ENCODE assay signal across 1 cellular context in the genomic region with DNA sequence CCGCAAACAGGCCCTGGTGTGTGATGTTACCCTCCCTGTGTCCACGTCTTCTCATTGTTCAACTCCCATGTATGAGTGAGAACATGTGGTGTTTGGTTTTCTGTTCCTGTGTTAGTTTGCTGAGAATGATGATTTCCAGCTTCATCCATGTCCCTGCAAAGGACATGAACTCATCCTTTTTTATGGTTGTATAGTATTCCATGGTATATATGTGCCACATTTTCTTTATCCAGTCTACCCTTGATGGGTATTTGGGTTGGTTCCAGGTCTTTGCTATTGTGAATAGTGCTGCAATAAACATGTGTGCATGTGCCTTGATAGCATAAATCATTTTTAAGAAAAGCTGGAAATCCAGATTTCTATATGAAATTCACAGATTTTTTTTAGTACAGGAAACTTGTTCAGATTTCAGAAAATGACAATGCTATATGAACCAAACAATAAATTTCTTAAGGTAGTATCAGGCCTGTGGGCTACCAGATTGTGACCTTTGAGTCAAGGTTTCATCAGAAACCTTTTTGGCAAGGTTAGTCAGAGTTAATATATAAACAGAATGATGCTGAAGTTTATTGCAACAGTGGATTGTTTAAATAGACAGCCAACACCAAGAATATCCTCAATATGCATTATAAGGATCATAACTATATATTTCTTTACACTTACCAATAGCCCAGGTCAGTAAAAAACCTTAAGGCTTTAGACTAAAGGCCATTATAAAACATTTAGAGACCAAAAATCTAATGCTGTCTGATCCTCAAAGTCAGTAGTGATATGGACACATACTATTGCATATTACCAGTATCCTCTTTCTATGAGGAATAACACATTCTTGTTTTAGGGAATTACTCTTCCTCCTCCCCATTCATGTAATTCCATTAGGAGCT.
TF ChIP-seq lines count a peak whose summit lies in the region.

No MANE protein-coding gene starts in this region.

TF ChIP-seq in HepG2, 621 proteins besides CTCF, POLR2A, EP300 and RAD21 (continued from another document and continues in another):
- TF ChIP-seq, protein P1, sequence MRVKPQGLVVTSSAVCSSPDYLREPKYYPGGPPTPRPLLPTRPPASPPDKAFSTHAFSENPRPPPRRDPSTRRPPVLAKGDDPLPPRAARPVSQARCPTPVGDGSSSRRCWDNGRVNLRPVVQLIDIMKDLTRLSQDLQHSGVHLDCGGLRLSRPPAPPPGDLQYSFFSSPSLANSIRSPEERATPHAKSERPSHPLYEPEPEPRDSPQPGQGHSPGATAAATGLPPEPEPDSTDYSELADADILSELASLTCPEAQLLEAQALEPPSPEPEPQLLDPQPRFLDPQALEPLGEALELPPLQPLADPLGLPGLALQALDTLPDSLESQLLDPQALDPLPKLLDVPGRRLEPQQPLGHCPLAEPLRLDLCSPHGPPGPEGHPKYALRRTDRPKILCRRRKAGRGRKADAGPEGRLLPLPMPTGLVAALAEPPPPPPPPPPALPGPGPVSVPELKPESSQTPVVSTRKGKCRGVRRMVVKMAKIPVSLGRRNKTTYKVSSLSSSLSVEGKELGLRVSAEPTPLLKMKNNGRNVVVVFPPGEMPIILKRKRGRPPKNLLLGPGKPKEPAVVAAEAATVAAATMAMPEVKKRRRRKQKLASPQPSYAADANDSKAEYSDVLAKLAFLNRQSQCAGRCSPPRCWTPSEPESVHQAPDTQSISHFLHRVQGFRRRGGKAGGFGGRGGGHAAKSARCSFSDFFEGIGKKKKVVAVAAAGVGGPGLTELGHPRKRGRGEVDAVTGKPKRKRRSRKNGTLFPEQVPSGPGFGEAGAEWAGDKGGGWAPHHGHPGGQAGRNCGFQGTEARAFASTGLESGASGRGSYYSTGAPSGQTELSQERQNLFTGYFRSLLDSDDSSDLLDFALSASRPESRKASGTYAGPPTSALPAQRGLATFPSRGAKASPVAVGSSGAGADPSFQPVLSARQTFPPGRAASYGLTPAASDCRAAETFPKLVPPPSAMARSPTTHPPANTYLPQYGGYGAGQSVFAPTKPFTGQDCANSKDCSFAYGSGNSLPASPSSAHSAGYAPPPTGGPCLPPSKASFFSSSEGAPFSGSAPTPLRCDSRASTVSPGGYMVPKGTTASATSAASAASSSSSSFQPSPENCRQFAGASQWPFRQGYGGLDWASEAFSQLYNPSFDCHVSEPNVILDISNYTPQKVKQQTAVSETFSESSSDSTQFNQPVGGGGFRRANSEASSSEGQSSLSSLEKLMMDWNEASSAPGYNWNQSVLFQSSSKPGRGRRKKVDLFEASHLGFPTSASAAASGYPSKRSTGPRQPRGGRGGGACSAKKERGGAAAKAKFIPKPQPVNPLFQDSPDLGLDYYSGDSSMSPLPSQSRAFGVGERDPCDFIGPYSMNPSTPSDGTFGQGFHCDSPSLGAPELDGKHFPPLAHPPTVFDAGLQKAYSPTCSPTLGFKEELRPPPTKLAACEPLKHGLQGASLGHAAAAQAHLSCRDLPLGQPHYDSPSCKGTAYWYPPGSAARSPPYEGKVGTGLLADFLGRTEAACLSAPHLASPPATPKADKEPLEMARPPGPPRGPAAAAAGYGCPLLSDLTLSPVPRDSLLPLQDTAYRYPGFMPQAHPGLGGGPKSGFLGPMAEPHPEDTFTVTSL (CRISPR knock-in tag; IDR thresholded peaks at IDR 0.05; ENCODE audit: borderline replicate concordance), result peak; percentile 67; the same call in 1 of the 2 replicates
- TF ChIP-seq ZKSCAN8 (CRISPR knock-in tag; IDR thresholded peaks at IDR 0.05; ENCODE audit: borderline replicate concordance), result no peak
- TF ChIP-seq ZFP37 (CRISPR knock-in tag; IDR thresholded peaks at IDR 0.05; ENCODE audit: borderline replicate concordance), result no peak
- no peak for TF ChIP-seq ZSCAN30 (CRISPR knock-in tag; IDR thresholded peaks at IDR 0.05)
- TF ChIP-seq BORCS8-MEF2B (CRISPR knock-in tag; IDR thresholded peaks at IDR 0.05), result no peak
- TF ChIP-seq LCORL (IDR thresholded peaks at IDR 0.05), result no peak
- 0 out of 2 replicates have a peak, but pooled peaks have one; percentile 27 for TF ChIP-seq LCORL (CRISPR knock-in tag; IDR thresholded peaks at IDR 0.05)
- TF ChIP-seq, protein P2, sequence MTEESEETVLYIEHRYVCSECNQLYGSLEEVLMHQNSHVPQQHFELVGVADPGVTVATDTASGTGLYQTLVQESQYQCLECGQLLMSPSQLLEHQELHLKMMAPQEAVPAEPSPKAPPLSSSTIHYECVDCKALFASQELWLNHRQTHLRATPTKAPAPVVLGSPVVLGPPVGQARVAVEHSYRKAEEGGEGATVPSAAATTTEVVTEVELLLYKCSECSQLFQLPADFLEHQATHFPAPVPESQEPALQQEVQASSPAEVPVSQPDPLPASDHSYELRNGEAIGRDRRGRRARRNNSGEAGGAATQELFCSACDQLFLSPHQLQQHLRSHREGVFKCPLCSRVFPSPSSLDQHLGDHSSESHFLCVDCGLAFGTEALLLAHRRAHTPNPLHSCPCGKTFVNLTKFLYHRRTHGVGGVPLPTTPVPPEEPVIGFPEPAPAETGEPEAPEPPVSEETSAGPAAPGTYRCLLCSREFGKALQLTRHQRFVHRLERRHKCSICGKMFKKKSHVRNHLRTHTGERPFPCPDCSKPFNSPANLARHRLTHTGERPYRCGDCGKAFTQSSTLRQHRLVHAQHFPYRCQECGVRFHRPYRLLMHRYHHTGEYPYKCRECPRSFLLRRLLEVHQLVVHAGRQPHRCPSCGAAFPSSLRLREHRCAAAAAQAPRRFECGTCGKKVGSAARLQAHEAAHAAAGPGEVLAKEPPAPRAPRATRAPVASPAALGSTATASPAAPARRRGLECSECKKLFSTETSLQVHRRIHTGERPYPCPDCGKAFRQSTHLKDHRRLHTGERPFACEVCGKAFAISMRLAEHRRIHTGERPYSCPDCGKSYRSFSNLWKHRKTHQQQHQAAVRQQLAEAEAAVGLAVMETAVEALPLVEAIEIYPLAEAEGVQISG (CRISPR knock-in tag; IDR thresholded peaks at IDR 0.05), result no peak
- no peak for TF ChIP-seq MATR3 (CRISPR knock-in tag; IDR thresholded peaks at IDR 0.05)
- TF ChIP-seq, protein P3, sequence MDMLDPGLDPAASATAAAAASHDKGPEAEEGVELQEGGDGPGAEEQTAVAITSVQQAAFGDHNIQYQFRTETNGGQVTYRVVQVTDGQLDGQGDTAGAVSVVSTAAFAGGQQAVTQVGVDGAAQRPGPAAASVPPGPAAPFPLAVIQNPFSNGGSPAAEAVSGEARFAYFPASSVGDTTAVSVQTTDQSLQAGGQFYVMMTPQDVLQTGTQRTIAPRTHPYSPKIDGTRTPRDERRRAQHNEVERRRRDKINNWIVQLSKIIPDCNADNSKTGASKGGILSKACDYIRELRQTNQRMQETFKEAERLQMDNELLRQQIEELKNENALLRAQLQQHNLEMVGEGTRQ (IDR thresholded peaks at IDR 0.05; ENCODE audit: low read depth, low read length), result no peak
- TF ChIP-seq, protein P3 (CRISPR knock-in tag; IDR thresholded peaks at IDR 0.05; ENCODE audit: borderline replicate concordance), result no peak
- no peak for TF ChIP-seq ZFP82 (CRISPR knock-in tag; IDR thresholded peaks at IDR 0.05; ENCODE audit: borderline replicate concordance)
- no peak for TF ChIP-seq MIER2 (CRISPR knock-in tag; IDR thresholded peaks at IDR 0.05)
- TF ChIP-seq, protein P4, sequence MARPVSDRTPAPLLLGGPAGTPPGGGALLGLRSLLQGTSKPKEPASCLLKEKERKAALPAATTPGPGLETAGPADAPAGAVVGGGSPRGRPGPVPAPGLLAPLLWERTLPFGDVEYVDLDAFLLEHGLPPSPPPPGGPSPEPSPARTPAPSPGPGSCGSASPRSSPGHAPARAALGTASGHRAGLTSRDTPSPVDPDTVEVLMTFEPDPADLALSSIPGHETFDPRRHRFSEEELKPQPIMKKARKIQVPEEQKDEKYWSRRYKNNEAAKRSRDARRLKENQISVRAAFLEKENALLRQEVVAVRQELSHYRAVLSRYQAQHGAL (CRISPR knock-in tag; IDR thresholded peaks at IDR 0.05; ENCODE audit: not compliant biosample characterization), result no peak
- TF ChIP-seq, protein P5, sequence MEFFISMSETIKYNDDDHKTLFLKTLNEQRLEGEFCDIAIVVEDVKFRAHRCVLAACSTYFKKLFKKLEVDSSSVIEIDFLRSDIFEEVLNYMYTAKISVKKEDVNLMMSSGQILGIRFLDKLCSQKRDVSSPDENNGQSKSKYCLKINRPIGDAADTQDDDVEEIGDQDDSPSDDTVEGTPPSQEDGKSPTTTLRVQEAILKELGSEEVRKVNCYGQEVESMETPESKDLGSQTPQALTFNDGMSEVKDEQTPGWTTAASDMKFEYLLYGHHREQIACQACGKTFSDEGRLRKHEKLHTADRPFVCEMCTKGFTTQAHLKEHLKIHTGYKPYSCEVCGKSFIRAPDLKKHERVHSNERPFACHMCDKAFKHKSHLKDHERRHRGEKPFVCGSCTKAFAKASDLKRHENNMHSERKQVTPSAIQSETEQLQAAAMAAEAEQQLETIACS (CRISPR knock-in tag; IDR thresholded peaks at IDR 0.05), result no peak
- TF ChIP-seq, protein P6, sequence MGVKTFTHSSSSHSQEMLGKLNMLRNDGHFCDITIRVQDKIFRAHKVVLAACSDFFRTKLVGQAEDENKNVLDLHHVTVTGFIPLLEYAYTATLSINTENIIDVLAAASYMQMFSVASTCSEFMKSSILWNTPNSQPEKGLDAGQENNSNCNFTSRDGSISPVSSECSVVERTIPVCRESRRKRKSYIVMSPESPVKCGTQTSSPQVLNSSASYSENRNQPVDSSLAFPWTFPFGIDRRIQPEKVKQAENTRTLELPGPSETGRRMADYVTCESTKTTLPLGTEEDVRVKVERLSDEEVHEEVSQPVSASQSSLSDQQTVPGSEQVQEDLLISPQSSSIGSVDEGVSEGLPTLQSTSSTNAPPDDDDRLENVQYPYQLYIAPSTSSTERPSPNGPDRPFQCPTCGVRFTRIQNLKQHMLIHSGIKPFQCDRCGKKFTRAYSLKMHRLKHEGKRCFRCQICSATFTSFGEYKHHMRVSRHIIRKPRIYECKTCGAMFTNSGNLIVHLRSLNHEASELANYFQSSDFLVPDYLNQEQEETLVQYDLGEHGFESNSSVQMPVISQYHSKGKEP (CRISPR knock-in tag; IDR thresholded peaks at IDR 0.05), result no peak
- peak; percentile 78 for TF ChIP-seq CEBPG (CRISPR knock-in tag; IDR thresholded peaks at IDR 0.05)
- TF ChIP-seq HNF4A (CRISPR knock-in tag; IDR thresholded peaks at IDR 0.05), result peak; percentile 72
- TF ChIP-seq ZNF790 (CRISPR knock-in tag; IDR thresholded peaks at IDR 0.05; ENCODE audit: borderline replicate concordance), result no peak
- TF ChIP-seq HMG20A (CRISPR knock-in tag; IDR thresholded peaks at IDR 0.05; ENCODE audit: borderline replicate concordance), result peak; percentile 73
- TF ChIP-seq, protein P7, sequence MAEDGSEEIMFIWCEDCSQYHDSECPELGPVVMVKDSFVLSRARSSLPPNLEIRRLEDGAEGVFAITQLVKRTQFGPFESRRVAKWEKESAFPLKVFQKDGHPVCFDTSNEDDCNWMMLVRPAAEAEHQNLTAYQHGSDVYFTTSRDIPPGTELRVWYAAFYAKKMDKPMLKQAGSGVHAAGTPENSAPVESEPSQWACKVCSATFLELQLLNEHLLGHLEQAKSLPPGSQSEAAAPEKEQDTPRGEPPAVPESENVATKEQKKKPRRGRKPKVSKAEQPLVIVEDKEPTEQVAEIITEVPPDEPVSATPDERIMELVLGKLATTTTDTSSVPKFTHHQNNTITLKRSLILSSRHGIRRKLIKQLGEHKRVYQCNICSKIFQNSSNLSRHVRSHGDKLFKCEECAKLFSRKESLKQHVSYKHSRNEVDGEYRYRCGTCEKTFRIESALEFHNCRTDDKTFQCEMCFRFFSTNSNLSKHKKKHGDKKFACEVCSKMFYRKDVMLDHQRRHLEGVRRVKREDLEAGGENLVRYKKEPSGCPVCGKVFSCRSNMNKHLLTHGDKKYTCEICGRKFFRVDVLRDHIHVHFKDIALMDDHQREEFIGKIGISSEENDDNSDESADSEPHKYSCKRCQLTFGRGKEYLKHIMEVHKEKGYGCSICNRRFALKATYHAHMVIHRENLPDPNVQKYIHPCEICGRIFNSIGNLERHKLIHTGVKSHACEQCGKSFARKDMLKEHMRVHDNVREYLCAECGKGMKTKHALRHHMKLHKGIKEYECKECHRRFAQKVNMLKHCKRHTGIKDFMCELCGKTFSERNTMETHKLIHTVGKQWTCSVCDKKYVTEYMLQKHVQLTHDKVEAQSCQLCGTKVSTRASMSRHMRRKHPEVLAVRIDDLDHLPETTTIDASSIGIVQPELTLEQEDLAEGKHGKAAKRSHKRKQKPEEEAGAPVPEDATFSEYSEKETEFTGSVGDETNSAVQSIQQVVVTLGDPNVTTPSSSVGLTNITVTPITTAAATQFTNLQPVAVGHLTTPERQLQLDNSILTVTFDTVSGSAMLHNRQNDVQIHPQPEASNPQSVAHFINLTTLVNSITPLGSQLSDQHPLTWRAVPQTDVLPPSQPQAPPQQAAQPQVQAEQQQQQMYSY (CRISPR knock-in tag; IDR thresholded peaks at IDR 0.05), result no peak
- TF ChIP-seq HNRNPH1 (optimal IDR thresholded peaks at IDR 0.05; ENCODE audit: low read depth, low read length), result no peak
- TF ChIP-seq MZF1 (CRISPR knock-in tag; IDR thresholded peaks at IDR 0.05; ENCODE audit: borderline replicate concordance), result no peak
- TF ChIP-seq, protein P8, sequence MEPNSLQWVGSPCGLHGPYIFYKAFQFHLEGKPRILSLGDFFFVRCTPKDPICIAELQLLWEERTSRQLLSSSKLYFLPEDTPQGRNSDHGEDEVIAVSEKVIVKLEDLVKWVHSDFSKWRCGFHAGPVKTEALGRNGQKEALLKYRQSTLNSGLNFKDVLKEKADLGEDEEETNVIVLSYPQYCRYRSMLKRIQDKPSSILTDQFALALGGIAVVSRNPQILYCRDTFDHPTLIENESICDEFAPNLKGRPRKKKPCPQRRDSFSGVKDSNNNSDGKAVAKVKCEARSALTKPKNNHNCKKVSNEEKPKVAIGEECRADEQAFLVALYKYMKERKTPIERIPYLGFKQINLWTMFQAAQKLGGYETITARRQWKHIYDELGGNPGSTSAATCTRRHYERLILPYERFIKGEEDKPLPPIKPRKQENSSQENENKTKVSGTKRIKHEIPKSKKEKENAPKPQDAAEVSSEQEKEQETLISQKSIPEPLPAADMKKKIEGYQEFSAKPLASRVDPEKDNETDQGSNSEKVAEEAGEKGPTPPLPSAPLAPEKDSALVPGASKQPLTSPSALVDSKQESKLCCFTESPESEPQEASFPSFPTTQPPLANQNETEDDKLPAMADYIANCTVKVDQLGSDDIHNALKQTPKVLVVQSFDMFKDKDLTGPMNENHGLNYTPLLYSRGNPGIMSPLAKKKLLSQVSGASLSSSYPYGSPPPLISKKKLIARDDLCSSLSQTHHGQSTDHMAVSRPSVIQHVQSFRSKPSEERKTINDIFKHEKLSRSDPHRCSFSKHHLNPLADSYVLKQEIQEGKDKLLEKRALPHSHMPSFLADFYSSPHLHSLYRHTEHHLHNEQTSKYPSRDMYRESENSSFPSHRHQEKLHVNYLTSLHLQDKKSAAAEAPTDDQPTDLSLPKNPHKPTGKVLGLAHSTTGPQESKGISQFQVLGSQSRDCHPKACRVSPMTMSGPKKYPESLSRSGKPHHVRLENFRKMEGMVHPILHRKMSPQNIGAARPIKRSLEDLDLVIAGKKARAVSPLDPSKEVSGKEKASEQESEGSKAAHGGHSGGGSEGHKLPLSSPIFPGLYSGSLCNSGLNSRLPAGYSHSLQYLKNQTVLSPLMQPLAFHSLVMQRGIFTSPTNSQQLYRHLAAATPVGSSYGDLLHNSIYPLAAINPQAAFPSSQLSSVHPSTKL (CRISPR knock-in tag; IDR thresholded peaks at IDR 0.05), result peak; percentile 78
- TF ChIP-seq ZNF331 (CRISPR knock-in tag; IDR thresholded peaks at IDR 0.05), result 0 out of 2 replicates have a peak, but pooled peaks have one; percentile 22
